23 cellular contexts compared by ENCODE assay signal in genomic region chr19:12752056-12752781, GRCh38. TPM values are rescaled to one million over a fixed set of nuclear protein-coding genes. Genes with fewer than 3 reads are reported as not detected.
"Had no signal": no experiment of that assay in that cellular context is flagged by ENCODE, and none has a peak within 500 bp of the region (broad histone marks: within the 10 kb centered on the region; RNA-seq: fewer than 3 reads in every experiment).

No MANE protein-coding gene starts in this region.

- DNase-seq: activated CD4-positive, alpha-beta T cell treated with anti-CD3 and anti-CD28 coated beads, Interleukin-2, amount 50 U/mL, for 1 hour; anterior cingulate cortex; dermis blood vessel endothelial cell; head of caudate nucleus; kidney; left ventricle myocardium inferior; occipital lobe; stimulated activated CD4-positive, alpha-beta T cell treated with anti-CD3 and anti-CD28 coated beads, Interleukin-15, amount 100 ng/mL, for 24 hours; stimulated activated CD4-positive, alpha-beta T cell treated with anti-CD3 and anti-CD28 coated beads, Interleukin-4, amount 100 ng/mL, for 1 hour; stimulated activated naive B cell treated with anti-CD40 and anti-IgM and Interleukin-4, amounts not matched to agents 10 μg/mL and 1 μg/mL and 100 μg/mL, for 72 hours; T-helper 9 cell had no signal

- H3K9me3 ChIP-seq: right atrium auricular region, vagina had no signal

- H3K4me3 ChIP-seq: left ventricle myocardium inferior, right atrium auricular region, tibial nerve, vagina had no signal

- H3K27ac ChIP-seq: left ventricle myocardium inferior, right atrium auricular region, tibial nerve, vagina had no signal

- ATAC-seq: activated CD4-positive, CD25-positive, alpha-beta regulatory T cell treated with anti-CD3 and anti-CD28 coated beads, Interleukin-2, amount 50 U/mL, for 24 hours; natural killer cell treated with Interleukin-12 subunit alpha and Interleukin-12 subunit beta and Interleukin-15 and Interleukin-18, amount 100 ng/mL, for 72 hours; stimulated activated naive B cell treated with anti-CD40 and anti-IgM and Interleukin-4, amounts not matched to agents 10 μg/mL and 1 μg/mL and 100 μg/mL, for 72 hours had no signal

- H3K27me3 ChIP-seq: right atrium auricular region, vagina had no signal

RNA-seq across cellular contexts. Expression of gene BEST2, which starts 0.6 kb away (rescaled TPM):
- total RNA-seq: activated CD8-positive, alpha-beta memory T cell treated with anti-CD3 and anti-CD28 coated beads for 36 hours; activated T-helper 1 cell treated with anti-CD3 and anti-CD28 coated beads, Interleukin-12 subunit alpha, Interleukin-12 subunit beta, Interleukin-2, Interleukin-4 antibody, amounts not matched to agents 30 ng/mL and 10 ng/mL and 1 ng/mL, durations not matched to agents 14 hours and 24 hours and 36 hours; chondrocyte; dermis blood vessel endothelial cell; epithelial cell of proximal tubule; frontal cortex; kidney; left ventricle myocardium inferior; natural killer cell treated with Interleukin-12 subunit alpha and Interleukin-12 subunit beta and Interleukin-15 and Interleukin-18, amount 100 ng/mL, for 72 hours; progenitor cell of endocrine pancreas; right atrium auricular region; skeletal muscle tissue had no signal
